ENCODE assay signal across 11 cellular contexts in genomic region chr11:364991-365390, GRCh38. TPM values are rescaled to one million over a fixed set of nuclear protein-coding genes. Genes with fewer than 3 reads are reported as not detected.
"Had no signal": no experiment of that assay in that cellular context is flagged by ENCODE, and none has a peak within 500 bp of the region (broad histone marks: within the 10 kb centered on the region; RNA-seq: fewer than 3 reads in every experiment).

No MANE protein-coding gene starts in this region.

- H3K4me3 Mint-ChIP-seq: activated naive CD4-positive, alpha-beta T cell treated with anti-CD3 and anti-CD28 coated beads, Interleukin-2, amount 50 U/mL, for 24 hours; activated naive CD8-positive, alpha-beta T cell treated with anti-CD3 and anti-CD28 coated beads, Interleukin-2, amount 50 U/mL, for 24 hours; activated T-cell treated with anti-CD3 and anti-CD28 coated beads, Interleukin-2, amount 50 U/mL, for 24 hours; dendritic cell treated with granulocyte-macrophage colony-stimulating factor and Interleukin-4, amounts not matched to agents 40 ng/mL and 50 ng/mL, for 4 days; endodermal cell; memory B cell had no signal

- DNase-seq: amygdala, hypothalamus, T1000, testis had no signal

- H3K27ac Mint-ChIP-seq: activated naive CD4-positive, alpha-beta T cell treated with anti-CD3 and anti-CD28 coated beads, Interleukin-2, amount 50 U/mL, for 24 hours; activated naive CD8-positive, alpha-beta T cell treated with anti-CD3 and anti-CD28 coated beads, Interleukin-2, amount 50 U/mL, for 24 hours; activated T-cell treated with anti-CD3 and anti-CD28 coated beads, Interleukin-2, amount 50 U/mL, for 24 hours; dendritic cell treated with granulocyte-macrophage colony-stimulating factor and Interleukin-4, amounts not matched to agents 40 ng/mL and 50 ng/mL, for 4 days; endodermal cell; memory B cell; T-helper 17 cell had no signal

- H3K9me3 Mint-ChIP-seq: activated naive CD4-positive, alpha-beta T cell treated with anti-CD3 and anti-CD28 coated beads, Interleukin-2, amount 50 U/mL, for 24 hours; activated naive CD8-positive, alpha-beta T cell treated with anti-CD3 and anti-CD28 coated beads, Interleukin-2, amount 50 U/mL, for 24 hours; activated T-cell treated with anti-CD3 and anti-CD28 coated beads, Interleukin-2, amount 50 U/mL, for 24 hours had no signal

- H3K36me3 Mint-ChIP-seq: activated naive CD4-positive, alpha-beta T cell treated with anti-CD3 and anti-CD28 coated beads, Interleukin-2, amount 50 U/mL, for 24 hours had no signal

RNA-seq across cellular contexts. Expression of gene PKP3, which starts 29.0 kb away (rescaled TPM):
- total RNA-seq: T-helper 17 cell had no signal
